Comparison of ENCODE assay signal across 8 cellular contexts in the genomic region with DNA sequence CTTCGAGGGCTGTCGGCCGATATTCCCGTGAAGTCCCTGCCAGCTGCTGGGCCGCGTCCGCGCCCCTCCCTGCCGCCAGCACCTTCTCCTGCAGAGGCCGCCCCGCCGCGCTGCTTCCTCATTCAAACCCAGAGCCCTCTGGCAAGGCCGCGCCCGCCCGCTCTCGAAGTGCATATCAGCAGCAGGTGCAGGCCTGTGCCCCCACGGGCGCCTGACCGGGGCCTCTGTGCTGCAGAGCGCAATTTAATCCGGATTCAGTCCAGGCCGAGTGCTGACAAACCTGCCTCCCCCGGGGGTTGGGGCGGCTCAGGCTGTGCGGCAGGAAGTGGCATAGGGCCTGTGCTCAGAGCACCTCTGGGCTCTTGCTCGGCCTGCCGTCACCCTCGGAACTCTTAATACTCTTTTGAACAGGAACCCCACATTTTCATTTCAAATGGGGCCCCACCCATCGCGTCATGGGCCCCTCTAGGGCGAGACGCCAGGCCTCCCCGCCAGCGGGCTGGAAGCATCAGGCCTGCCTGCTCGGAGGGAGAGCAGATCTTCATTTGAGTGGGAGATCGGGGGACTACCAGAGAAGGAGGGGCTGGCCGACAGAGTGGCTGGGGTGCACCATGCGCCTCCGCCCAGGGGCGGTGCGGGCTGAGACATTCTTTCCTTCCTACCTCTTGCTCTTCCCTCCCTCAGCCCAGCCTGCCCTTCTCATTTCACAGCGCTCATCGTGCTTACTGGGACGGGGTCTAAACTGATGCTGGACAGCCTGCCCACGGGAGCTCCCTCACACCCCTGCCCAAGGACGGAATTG.
A peak's percentile ranks its signal among the peaks of the same experiment; 100 is the strongest.
DNase-seq lines count a peak whose midpoint lies in the region; TF ChIP-seq lines count a peak whose summit lies in the region.

No MANE protein-coding gene starts in this region.

- TF ChIP-seq POLR2A in spleen (IDR thresholded peaks at IDR 0.05): no peak

- intact Hi-C loops in spleen (cut with DNase I; ENCODE audit: low total_unique reads) (no loop called here), dorsolateral prefrontal cortex (cut with DNase I) (no loop called here)

- H3K9me3 ChIP-seq in ES-I3 (ENCODE audit: control insufficient read depth, insufficient read depth, low read length) (no peaks in the 10 kb centered on the region), spleen (no peaks in the 10 kb centered on the region)

- DNase-seq in H7: peak; percentile 66
- DNase-seq in T-helper 9 cell: peak; percentile 20
- DNase-seq in central memory CD4-positive, alpha-beta T cell: peak; percentile 67
- peak; percentile 94 for DNase-seq in spleen
- DNase-seq in DMS53 (lab: John Stamatoyannopoulos, UW): no peak
- DNase-seq in dorsolateral prefrontal cortex: no peak
- DNase-seq in DMS53 treated with DMSO at 0.1 percent for 48 hours (lab: John Stamatoyannopoulos, UW; ENCODE audit: unreplicated experiment): no peak

- 36 to 68% (median 43%) methylated on average over 47 to 48 of the region's 48 CpGs for WGBS in spleen, 5 donors

- H3K27me3 ChIP-seq in H7 (ENCODE audit: control insufficient read depth, insufficient read depth, low read length): no peaks in the 10 kb centered on the region
- no peaks in the 10 kb centered on the region for H3K27me3 ChIP-seq in spleen (replicated peaks in 1 of 7)
- H3K27me3 ChIP-seq in dorsolateral prefrontal cortex: no peaks in the 10 kb centered on the region

- no peaks in the 10 kb centered on the region for H3K36me3 ChIP-seq in ES-I3 (ENCODE audit: insufficient read depth, low read length)
- H3K36me3 ChIP-seq in H7 (replicated peaks; ENCODE audit: control insufficient read depth, insufficient read depth, low read length): no peaks in the 10 kb centered on the region
- H3K36me3 ChIP-seq in spleen: no peaks in the 10 kb centered on the region

- H3K27ac ChIP-seq in spleen (peak overlapping the region; percentile 19 to 78 (median 53)), dorsolateral prefrontal cortex (no peak overlapping the region)

- peaks cover 12% of the 10 kb centered on the region for H3K4me1 ChIP-seq in ES-I3 (ENCODE audit: insufficient read depth, low read length)
- H3K4me1 ChIP-seq in spleen: peaks cover 0 to 42% (median 14%) of the 10 kb centered on the region in 6 donors

- TF ChIP-seq CTCF in spleen (IDR thresholded peaks at IDR 0.05 in 8 of 11, conservative IDR thresholded peaks at IDR 0.05 in 3 of 11) (no peak), dorsolateral prefrontal cortex (IDR thresholded peaks at IDR 0.05 in 54 of 56, conservative IDR thresholded peaks at IDR 0.05 in 2 of 56; ENCODE audit: low read depth in 1 of 56, partially characterized antibody in 56 of 56) (no peak)

- H3K9ac ChIP-seq in ES-I3 (ENCODE audit: low read depth, low read length): peak overlapping the region; percentile 15; the same call in 1 of the 2 replicates

- H3K4me3 ChIP-seq in H7 (ENCODE audit: insufficient read depth, low read depth, low read length) (no peak overlapping the region), spleen (peak overlapping the region in 5 of 8 donors; percentile 4 to 51 (median 15)), dorsolateral prefrontal cortex (peak overlapping the region in 8 of 59 donors; percentile 0 to 36 (median 13))

Comparison
In these comparisons a context has a peak if more than half of its experiments do, and no peak if none do; other contexts are left out.
1. DNase-seq: peak in H7 (single experiment), T-helper 9 cell (single experiment), central memory CD4-positive, alpha-beta T cell (single experiment) and spleen (single experiment); none in DMS53 (single experiment), dorsolateral prefrontal cortex (0 of 10) and DMS53 treated with DMSO at 0.1 percent for 48 hours (single experiment).
2. H3K27ac ChIP-seq: peak in spleen (8 of 8); none in dorsolateral prefrontal cortex (0 of 59).